ENCODE assay signal across 18 cellular contexts in the genomic region with DNA sequence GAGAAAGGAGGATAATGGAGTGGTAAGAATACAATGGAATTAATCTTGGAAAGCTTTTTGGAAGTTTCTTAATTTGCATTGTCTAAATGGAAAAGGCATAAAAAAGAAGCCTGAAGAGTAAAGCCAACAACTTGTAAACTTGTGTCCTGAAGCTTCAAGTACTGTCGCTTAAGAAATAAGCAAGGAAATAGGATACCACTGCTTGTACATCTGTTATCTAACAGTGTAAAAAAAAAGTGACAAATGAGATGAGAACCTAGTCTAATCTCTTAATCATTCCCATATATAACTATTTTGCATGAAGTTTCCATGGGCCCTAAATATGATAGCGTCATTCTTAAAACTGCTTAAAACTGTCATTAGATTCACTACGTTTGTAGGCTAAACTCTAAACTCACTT.
DNase-seq lines count a peak whose midpoint lies in the region; ATAC-seq and TF ChIP-seq lines count a peak whose summit lies in the region.
"Had no signal": no experiment of that assay in that cellular context is flagged by ENCODE, and none has a peak within 500 bp of the region (broad histone marks: within the 10 kb centered on the region; RNA-seq: fewer than 3 reads in every experiment).

No MANE protein-coding gene starts in this region.

- no peak for DNase-seq in natural killer cell
- no peak for DNase-seq in natural killer cell treated with Interleukin-12 subunit alpha and Interleukin-12 subunit beta and Interleukin-15 and Interleukin-18, amount 100 ng/mL, for 72 hours (ENCODE audit: low spot score)
- DNase-seq in central memory CD8-positive, alpha-beta T cell (ENCODE audit: low spot score in 2 of 2) = no peak
- no peak for DNase-seq in type B pancreatic cell (ENCODE audit: extremely low spot score, unreplicated experiment)
- no peak for DNase-seq in breast epithelium (ENCODE audit: low spot score in 2 of 2)
- DNase-seq in lower lobe of right lung = no peak
- no peak for DNase-seq in glomerular visceral epithelial cell (ENCODE audit: extremely low spot score)
- DNase-seq: EL, GOT3, KG1, NCI-H1092 treated with DMSO at 0.1 percent for 48 hours, NCI-H1436 treated with DMSO at 0.1 percent for 48 hours, NCI-H446 treated with DMSO at 0.1 percent for 48 hours, SHP77 treated with DMSO at 0.1 percent for 48 hours, SK-N-SH had no signal

- TF ChIP-seq POLR2A in breast epithelium (IDR thresholded peaks at IDR 0.05) = no peak

- no peaks in the 10 kb centered on the region for H3K9me3 Mint-ChIP-seq in natural killer cell
- H3K9me3 Mint-ChIP-seq in natural killer cell treated with Interleukin-12 subunit alpha and Interleukin-12 subunit beta and Interleukin-15 and Interleukin-18, amount 100 ng/mL, for 72 hours = peaks cover 3% of the 10 kb centered on the region
- H3K9me3 Mint-ChIP-seq in central memory CD8-positive, alpha-beta T cell = no peaks in the 10 kb centered on the region
- H3K9me3 Mint-ChIP-seq in type B pancreatic cell = peaks cover 3% of the 10 kb centered on the region

- peak overlapping the region; percentile 88; the same call in 1 of the 2 replicates for H3K4me2 ChIP-seq in KMS-11
- H3K4me2 ChIP-seq: SK-N-SH had no signal

- H3K9me3 ChIP-seq in breast epithelium (no peaks in the 10 kb centered on the region), lower lobe of right lung (no peaks in the 10 kb centered on the region)
- H3K9me3 ChIP-seq: SK-N-SH had no signal

- no peaks in the 10 kb centered on the region for H3K36me3 ChIP-seq in KMS-11 (ENCODE audit: insufficient read depth)
- H3K36me3 ChIP-seq in breast epithelium = no peaks in the 10 kb centered on the region
- no peaks in the 10 kb centered on the region for H3K36me3 ChIP-seq in lower lobe of right lung

- intact Hi-C loops in natural killer cell (cut with micrococcal nuclease) (no loop called here), breast epithelium (cut with DNase I; ENCODE audit: low total_unique reads) (no loop called here), lower lobe of right lung (cut with DNase I) (no loop called here)

- ATAC-seq in natural killer cell (no peak), lower lobe of right lung (no peak)
- no peak for ATAC-seq in natural killer cell treated with Interleukin-12 subunit alpha and Interleukin-12 subunit beta and Interleukin-15 and Interleukin-18, amount 100 ng/mL, for 72 hours
- ATAC-seq in central memory CD8-positive, alpha-beta T cell (replicated peaks; ENCODE audit: extremely low read depth, poor library complexity, severe bottlenecking) = no peak
- ATAC-seq: HCT116 had no signal

- H3K27me3 ChIP-seq in KMS-11 (ENCODE audit: insufficient read depth, low read depth) (no peaks in the 10 kb centered on the region), breast epithelium (no peaks in the 10 kb centered on the region), lower lobe of right lung (ENCODE audit: low read depth) (no peaks in the 10 kb centered on the region)

- TF ChIP-seq CTCF in natural killer cell (IDR thresholded peaks at IDR 0.05) (no peak), KMS-11 (conservative IDR thresholded peaks at IDR 0.05; ENCODE audit: low read depth, low read length) (no peak), type B pancreatic cell (conservative IDR thresholded peaks at IDR 0.05) (no peak), breast epithelium (IDR thresholded peaks at IDR 0.05) (no peak), lower lobe of right lung (IDR thresholded peaks at IDR 0.05) (no peak)

- H3K79me2 ChIP-seq in KMS-11 (ENCODE audit: insufficient read depth, low read depth) = no peaks in the 10 kb centered on the region

- H3K4me1 Mint-ChIP-seq in natural killer cell = peaks cover 24 to 38% of the 10 kb centered on the region in 2 donors
- peaks cover 25 to 32% of the 10 kb centered on the region in 2 donors for H3K4me1 Mint-ChIP-seq in natural killer cell treated with Interleukin-12 subunit alpha and Interleukin-12 subunit beta and Interleukin-15 and Interleukin-18, amount 100 ng/mL, for 72 hours (ENCODE audit: low read depth in 2 of 2)
- peaks cover 54% of the 10 kb centered on the region for H3K4me1 Mint-ChIP-seq in central memory CD8-positive, alpha-beta T cell
- peaks cover 22% of the 10 kb centered on the region for H3K4me1 Mint-ChIP-seq in type B pancreatic cell (ENCODE audit: unreplicated experiment)

- H3K27me3 Mint-ChIP-seq in natural killer cell (ENCODE audit: low read depth in 2 of 2) (no peaks in the 10 kb centered on the region), type B pancreatic cell (no peaks in the 10 kb centered on the region)
- peaks cover 0 to 2% of the 10 kb centered on the region in 2 donors for H3K27me3 Mint-ChIP-seq in natural killer cell treated with Interleukin-12 subunit alpha and Interleukin-12 subunit beta and Interleukin-15 and Interleukin-18, amount 100 ng/mL, for 72 hours
- H3K27me3 Mint-ChIP-seq in central memory CD8-positive, alpha-beta T cell = no peaks in the 10 kb centered on the region

- H3K36me3 Mint-ChIP-seq in natural killer cell (no peaks in the 10 kb centered on the region), type B pancreatic cell (no peaks in the 10 kb centered on the region)
- no peaks in the 10 kb centered on the region for H3K36me3 Mint-ChIP-seq in natural killer cell treated with Interleukin-12 subunit alpha and Interleukin-12 subunit beta and Interleukin-15 and Interleukin-18, amount 100 ng/mL, for 72 hours
- H3K36me3 Mint-ChIP-seq in central memory CD8-positive, alpha-beta T cell (ENCODE audit: insufficient read depth) = no peaks in the 10 kb centered on the region

- H3K4me1 ChIP-seq in KMS-11 (ENCODE audit: low read depth, poor library complexity, severe bottlenecking) (peaks cover 39% of the 10 kb centered on the region), breast epithelium (no peaks in the 10 kb centered on the region), lower lobe of right lung (no peaks in the 10 kb centered on the region)

- H3K4me3 ChIP-seq in KMS-11 (IDR thresholded peaks at IDR 0.05; ENCODE audit: insufficient read depth, low read depth, low read length) = no peak overlapping the region
- H3K4me3 ChIP-seq in breast epithelium = no peak overlapping the region
- H3K4me3 ChIP-seq in lower lobe of right lung = no peak overlapping the region

- peak overlapping the region; percentile 76 to 78 for H3K27ac Mint-ChIP-seq in natural killer cell
- peak overlapping the region in 1 of 2 donors; percentile 78 for H3K27ac Mint-ChIP-seq in natural killer cell treated with Interleukin-12 subunit alpha and Interleukin-12 subunit beta and Interleukin-15 and Interleukin-18, amount 100 ng/mL, for 72 hours
- H3K27ac Mint-ChIP-seq in central memory CD8-positive, alpha-beta T cell (ENCODE audit: low read depth) = peak overlapping the region; percentile 50
- H3K27ac Mint-ChIP-seq in type B pancreatic cell = no peak overlapping the region

- H3K27ac ChIP-seq in KMS-11 = no peak overlapping the region
- no peak overlapping the region for H3K27ac ChIP-seq in breast epithelium
- H3K27ac ChIP-seq in lower lobe of right lung = no peak overlapping the region
- H3K27ac ChIP-seq: RWPE1 had no signal

- H3K9ac ChIP-seq in KMS-11 = no peak overlapping the region
- H3K9ac ChIP-seq: SK-N-SH had no signal

- no peak overlapping the region for H2AFZ ChIP-seq in KMS-11 (ENCODE audit: low read depth)

- no peaks in the 10 kb centered on the region for H4K20me1 ChIP-seq in KMS-11 (ENCODE audit: insufficient read depth)

- H3K4me3 Mint-ChIP-seq in natural killer cell = peak overlapping the region; percentile 21
- H3K4me3 Mint-ChIP-seq in natural killer cell treated with Interleukin-12 subunit alpha and Interleukin-12 subunit beta and Interleukin-15 and Interleukin-18, amount 100 ng/mL, for 72 hours = no peak overlapping the region
- no peak overlapping the region for H3K4me3 Mint-ChIP-seq in central memory CD8-positive, alpha-beta T cell
- H3K4me3 Mint-ChIP-seq in type B pancreatic cell = peak overlapping the region; percentile 44

Comparison
In these comparisons a context has a peak if more than half of its experiments do, and no peak if none do; other contexts are left out.
1. H3K4me3 Mint-ChIP-seq: peak in natural killer cell (single experiment) and type B pancreatic cell (single experiment); none in natural killer cell treated with Interleukin-12 subunit alpha and Interleukin-12 subunit beta and Interleukin-15 and Interleukin-18, amount 100 ng/mL, for 72 hours (single experiment) and central memory CD8-positive, alpha-beta T cell (single experiment).